Comparison of ENCODE assay signal across 1 cellular context in the genomic region with DNA sequence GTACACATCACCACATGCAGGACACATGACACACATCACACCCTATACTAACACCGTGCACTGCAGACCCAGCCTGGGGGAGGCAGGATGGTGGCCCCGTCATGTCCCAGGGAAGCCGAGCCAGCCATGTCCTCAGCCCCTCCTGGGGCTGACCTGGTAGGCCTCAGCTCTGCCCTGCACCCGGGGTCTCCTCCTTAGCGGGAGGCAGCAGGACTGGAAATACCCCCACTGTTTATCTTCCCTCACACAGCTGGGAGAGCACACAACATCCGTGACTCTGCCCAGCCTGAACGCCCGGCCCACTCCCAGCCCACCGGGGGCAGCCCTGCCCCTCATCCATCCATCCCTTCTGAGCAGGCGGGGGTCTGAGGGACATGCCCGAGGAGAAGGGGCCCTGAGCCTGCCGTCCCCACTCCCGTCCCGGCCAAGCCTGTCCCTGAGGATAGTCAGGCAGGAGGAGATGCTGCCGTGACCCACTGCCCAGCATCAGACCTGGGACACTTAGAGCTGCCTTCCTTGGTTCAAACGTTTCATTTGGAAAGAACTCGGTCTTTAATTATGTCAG.
TF ChIP-seq lines count a peak whose summit lies in the region.

No MANE protein-coding gene starts in this region.

TF ChIP-seq in H1, 55 proteins besides CTCF, POLR2A, EP300 and RAD21:
- TF ChIP-seq SIN3A (conservative IDR thresholded peaks at IDR 0.05 in 1 of 2, IDR thresholded peaks at IDR 0.05 in 1 of 2; ENCODE audit: low read depth in 1 of 2, low read length in 2 of 2) (no peak), SIX5 (IDR thresholded peaks at IDR 0.05; ENCODE audit: low read depth, low read length) (no peak), EZH2 (IDR thresholded peaks at IDR 0.05; ENCODE audit: low read depth, low read length, severe bottlenecking) (no peak), SRF (IDR thresholded peaks at IDR 0.05; ENCODE audit: low read depth, low read length) (no peak), SP1 (IDR thresholded peaks at IDR 0.05; ENCODE audit: low read depth, low read length) (no peak), SUZ12 (IDR thresholded peaks at IDR 0.05; ENCODE audit: low read length) (no peak), CBX8 (IDR thresholded peaks at IDR 0.05; ENCODE audit: borderline replicate concordance, low read depth, low read length) (no peak), BACH1 (IDR thresholded peaks at IDR 0.05; ENCODE audit: low read length) (no peak)
- TF ChIP-seq, protein P1, sequence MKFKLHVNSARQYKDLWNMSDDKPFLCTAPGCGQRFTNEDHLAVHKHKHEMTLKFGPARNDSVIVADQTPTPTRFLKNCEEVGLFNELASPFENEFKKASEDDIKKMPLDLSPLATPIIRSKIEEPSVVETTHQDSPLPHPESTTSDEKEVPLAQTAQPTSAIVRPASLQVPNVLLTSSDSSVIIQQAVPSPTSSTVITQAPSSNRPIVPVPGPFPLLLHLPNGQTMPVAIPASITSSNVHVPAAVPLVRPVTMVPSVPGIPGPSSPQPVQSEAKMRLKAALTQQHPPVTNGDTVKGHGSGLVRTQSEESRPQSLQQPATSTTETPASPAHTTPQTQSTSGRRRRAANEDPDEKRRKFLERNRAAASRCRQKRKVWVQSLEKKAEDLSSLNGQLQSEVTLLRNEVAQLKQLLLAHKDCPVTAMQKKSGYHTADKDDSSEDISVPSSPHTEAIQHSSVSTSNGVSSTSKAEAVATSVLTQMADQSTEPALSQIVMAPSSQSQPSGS (IDR thresholded peaks at IDR 0.05; ENCODE audit: low read length), result no peak
